8 cellular contexts compared by ENCODE assay signal in genomic region chr2:136207030-136207623, GRCh38.
DNase-seq lines count a peak whose midpoint lies in the region; ATAC-seq lines count a peak whose summit lies in the region.

No MANE protein-coding gene starts in this region.

- H3K4me3 Mint-ChIP-seq in stimulated activated naive B cell treated with anti-CD40 and anti-IgM and Interleukin-4, amounts not matched to agents 10 μg/mL and 1 μg/mL and 100 μg/mL, for 72 hours, result peak overlapping the region; percentile 56 to 66

- peak overlapping the region; percentile 76 to 88 for H3K27ac Mint-ChIP-seq in activated naive CD4-positive, alpha-beta T cell treated with anti-CD3 and anti-CD28 coated beads, Interleukin-2, amount 50 U/mL, for 72 hours
- peak overlapping the region; percentile 96 for H3K27ac Mint-ChIP-seq in stimulated activated naive B cell treated with anti-CD40 and anti-IgM and Interleukin-4, amounts not matched to agents 10 μg/mL and 1 μg/mL and 100 μg/mL, for 72 hours

- H3K36me3 Mint-ChIP-seq in activated naive CD4-positive, alpha-beta T cell treated with anti-CD3 and anti-CD28 coated beads, Interleukin-2, amount 50 U/mL, for 72 hours, result peaks cover 20 to 30% of the 10 kb centered on the region in 2 donors
- H3K36me3 Mint-ChIP-seq in stimulated activated naive B cell treated with anti-CD40 and anti-IgM and Interleukin-4, amounts not matched to agents 10 μg/mL and 1 μg/mL and 100 μg/mL, for 72 hours, result peaks cover 7 to 16% of the 10 kb centered on the region in 2 donors

- no peak overlapping the region for H3K27ac ChIP-seq in caudate nucleus (ENCODE audit: low read depth, low read length)

- no peaks in the 10 kb centered on the region for H3K27me3 Mint-ChIP-seq in stimulated activated naive B cell treated with anti-CD40 and anti-IgM and Interleukin-4, amounts not matched to agents 10 μg/mL and 1 μg/mL and 100 μg/mL, for 72 hours

- no peak for DNase-seq in activated naive CD4-positive, alpha-beta T cell treated with anti-CD3 and anti-CD28 coated beads, Interleukin-2, amount 50 U/mL, for 72 hours (ENCODE audit: low spot score in 2 of 2)
- DNase-seq in activated naive CD4-positive, alpha-beta T cell treated with anti-CD3 and anti-CD28 coated beads, Interleukin-2, amount 50 U/mL, for 16 hours, result no peak
- peak; percentile 83 for DNase-seq in OCI-M1 (lab: John Stamatoyannopoulos, UW)
- peak; percentile 84 for DNase-seq in stimulated activated naive B cell treated with anti-CD40 and anti-IgM and Interleukin-4, amounts not matched to agents 10 μg/mL and 1 μg/mL and 100 μg/mL, for 72 hours
- no peak for DNase-seq in NCI-H2171 treated with DMSO at 0.1 percent for 48 hours (lab: John Stamatoyannopoulos, UW)
- DNase-seq in NCI-H2196 treated with DMSO at 0.1 percent for 48 hours (lab: John Stamatoyannopoulos, UW; ENCODE audit: unreplicated experiment), result no peak
- no peak for DNase-seq in caudate nucleus (lab: John Stamatoyannopoulos, UW)

- peaks cover 9 to 25% of the 10 kb centered on the region in 2 donors for H3K9me3 Mint-ChIP-seq in activated naive CD4-positive, alpha-beta T cell treated with anti-CD3 and anti-CD28 coated beads, Interleukin-2, amount 50 U/mL, for 72 hours
- peaks cover 17% of the 10 kb centered on the region in 2 donors for H3K9me3 Mint-ChIP-seq in stimulated activated naive B cell treated with anti-CD40 and anti-IgM and Interleukin-4, amounts not matched to agents 10 μg/mL and 1 μg/mL and 100 μg/mL, for 72 hours

- ATAC-seq in activated naive CD4-positive, alpha-beta T cell treated with anti-CD3 and anti-CD28 coated beads, Interleukin-2, amount 50 U/mL, for 72 hours, result peak; percentile 65 to 72
- ATAC-seq in HG02884 (IDR thresholded peaks at IDR 0.05; ENCODE audit: unreplicated experiment), result peak; percentile 58
- ATAC-seq in stimulated activated naive B cell treated with anti-CD40 and anti-IgM and Interleukin-4, amounts not matched to agents 10 μg/mL and 1 μg/mL and 100 μg/mL, for 72 hours (replicated peaks), result peak; percentile 81 to 82

- H3K4me1 Mint-ChIP-seq in stimulated activated naive B cell treated with anti-CD40 and anti-IgM and Interleukin-4, amounts not matched to agents 10 μg/mL and 1 μg/mL and 100 μg/mL, for 72 hours, result peaks cover 56 to 73% of the 10 kb centered on the region in 2 donors

Comparison
In these comparisons a context has a peak if more than half of its experiments do, and no peak if none do; other contexts are left out.
1. DNase-seq: peak in OCI-M1 (single experiment) and stimulated activated naive B cell treated with anti-CD40 and anti-IgM and Interleukin-4, amounts not matched to agents 10 μg/mL and 1 μg/mL and 100 μg/mL, for 72 hours (single experiment); none in activated naive CD4-positive, alpha-beta T cell treated with anti-CD3 and anti-CD28 coated beads, Interleukin-2, amount 50 U/mL, for 72 hours (0 of 2), activated naive CD4-positive, alpha-beta T cell treated with anti-CD3 and anti-CD28 coated beads, Interleukin-2, amount 50 U/mL, for 16 hours (single experiment), NCI-H2171 treated with DMSO at 0.1 percent for 48 hours (single experiment), NCI-H2196 treated with DMSO at 0.1 percent for 48 hours (single experiment) and caudate nucleus (0 of 61).
2. Peak in every context shown above with its lines, with median percentiles within 50 percentile points of each other: ATAC-seq.